ENCODE assay signal across 23 cellular contexts in the genomic region with DNA sequence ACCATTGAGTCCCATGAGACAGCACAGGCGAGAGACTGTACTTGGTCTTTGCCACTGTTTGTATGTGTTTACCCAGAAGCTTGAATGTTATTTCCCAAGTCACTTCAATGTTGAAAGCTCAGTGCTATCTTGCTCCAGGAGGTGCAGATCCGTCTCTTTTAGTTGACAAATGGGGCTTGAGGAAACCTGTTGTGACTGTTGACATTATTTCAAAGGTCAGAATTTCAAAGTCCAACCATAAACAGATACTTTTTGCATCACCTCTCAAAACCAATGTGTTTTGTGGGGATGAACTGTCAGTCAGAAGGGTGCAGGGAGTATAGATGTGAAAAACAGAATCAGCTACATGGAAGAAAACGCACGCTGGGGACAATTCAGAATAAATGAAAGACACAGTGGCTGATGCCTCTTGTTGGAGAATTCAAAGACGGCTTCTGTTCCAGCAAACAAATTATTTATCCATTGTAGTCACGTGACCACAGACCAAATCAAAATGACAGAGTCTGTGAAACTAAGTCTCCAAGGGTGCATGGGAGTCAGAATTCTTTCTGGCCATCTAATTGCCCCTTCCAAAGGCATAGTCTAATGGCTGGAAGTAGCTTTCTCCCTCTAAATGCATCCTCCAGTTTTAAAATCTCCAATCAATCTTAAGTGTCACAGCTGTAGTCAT.
DNase-seq lines count a peak whose midpoint lies in the region; ATAC-seq, FAIRE-seq and TF ChIP-seq lines count a peak whose summit lies in the region.
"Had no signal": no experiment of that assay in that cellular context is flagged by ENCODE, and none has a peak within 500 bp of the region (broad histone marks: within the 10 kb centered on the region; RNA-seq: fewer than 3 reads in every experiment).

No MANE protein-coding gene starts in this region.

- H3K18ac ChIP-seq in H1 (ENCODE audit: extremely low read depth, low read length): no peak overlapping the region

- TF ChIP-seq RAD21 in H1 (IDR thresholded peaks at IDR 0.05 in 1 of 2, conservative IDR thresholded peaks at IDR 0.05 in 1 of 2; ENCODE audit: low read depth in 2 of 2, low read length in 2 of 2): no peak

- intact Hi-C loops in gastrocnemius medialis (cut with DNase I; ENCODE audit: low total_unique reads): no loop called here

- H3K9me3 Mint-ChIP-seq in GM23338: peaks cover 11% of the 10 kb centered on the region
- H3K9me3 Mint-ChIP-seq: CD4-positive, alpha-beta T cell; CD8-positive, alpha-beta memory T cell had no signal

- H3K27me3 Mint-ChIP-seq in GM23338 (ENCODE audit: insufficient read depth, low read depth, poor library complexity): peaks cover 16% of the 10 kb centered on the region
- H3K27me3 Mint-ChIP-seq: CD4-positive, alpha-beta T cell had no signal

- H3K23me2 ChIP-seq in H1 (ENCODE audit: low read depth, low read length): no peaks in the 10 kb centered on the region

- POLR2A ChIA-PET in H1 (lab: Charles Lee; ENCODE audit: partially characterized antibody): no interaction called here

- no peak overlapping the region for H3K23ac ChIP-seq in H1 (ENCODE audit: insufficient read length)

- H2AFZ ChIP-seq in GM23338 (0 out of 2 replicates have a peak overlapping the region, but pooled peaks have one; percentile 12), H1 (ENCODE audit: low read length) (no peak overlapping the region)

- CTCF ChIA-PET in H1 (lab: Charles Lee; ENCODE audit: partially characterized antibody): interaction anchor here (0.5 to 1.8 kb wide), 3 partner anchors 27 to 175 kb away, joined by 4 to 5 read pairs (median 4); no protein-coding TSS in a partner anchor

- H3K27ac ChIP-seq in GM23338 (ENCODE audit: low read depth) (no peak overlapping the region), SK-N-MC (peak overlapping the region; percentile 97), H1 (ENCODE audit: low read depth, low read length) (no peak overlapping the region), gastrocnemius medialis (peak overlapping the region in 3 of 4 donors; percentile 62 to 84 (median 75))
- H3K27ac ChIP-seq: A549; BLaER1 treated with 17β-estradiol and CSF1 and Interleukin-3, amounts not matched to agents 10 nM and 100 nM had no signal

- H3K9ac ChIP-seq in SK-N-MC (ENCODE audit: insufficient read length) (no peak overlapping the region), H1 (replicated peaks in 1 of 4; ENCODE audit: extremely low read depth in 1 of 4, low read depth in 3 of 4, low read length in 3 of 4) (no peak overlapping the region)
- H3K9ac ChIP-seq: BLaER1 treated with 17β-estradiol and CSF1 and Interleukin-3, amounts not matched to agents 10 nM and 100 nM had no signal

- no peaks in the 10 kb centered on the region for H3K9me3 ChIP-seq in SK-N-MC (ENCODE audit: low read depth, low read length)
- H3K9me3 ChIP-seq in H1 (ENCODE audit: insufficient read depth in 2 of 2, low read depth in 1 of 2, low read length in 1 of 2): peaks cover 0 to 3% of the 10 kb centered on the region in 2 experiments; a peak in 1 of 4 replicates
- H3K9me3 ChIP-seq in gastrocnemius medialis: no peaks in the 10 kb centered on the region
- H3K9me3 ChIP-seq: A549, BE2C had no signal

- no peak overlapping the region for H3K4me3 Mint-ChIP-seq in GM23338
- H3K4me3 Mint-ChIP-seq: CD14-positive monocyte; CD4-positive, alpha-beta T cell; CD8-positive, alpha-beta memory T cell; HFFc6 had no signal

- H4K20me1 ChIP-seq in GM23338 (replicated peaks; ENCODE audit: insufficient read depth) (no peaks in the 10 kb centered on the region), H1 (replicated peaks in 1 of 2; ENCODE audit: control insufficient read depth in 1 of 2, insufficient read depth in 2 of 2, low read length in 2 of 2) (peaks cover 0 to 2% of the 10 kb centered on the region in 2 experiments)
- H4K20me1 ChIP-seq: BLaER1 treated with 17β-estradiol and CSF1 and Interleukin-3, amounts not matched to agents 10 nM and 100 nM had no signal

- H3K4me2 ChIP-seq in GM23338 (no peak overlapping the region), H1 (ENCODE audit: insufficient read depth in 1 of 2, low read depth in 2 of 2, low read length in 2 of 2) (no peak overlapping the region)
- H3K4me2 ChIP-seq: A549 had no signal

- no peak overlapping the region for H3K27ac Mint-ChIP-seq in GM23338
- H3K27ac Mint-ChIP-seq: CD14-positive monocyte; CD4-positive, alpha-beta T cell; CD8-positive, alpha-beta memory T cell; HFFc6 had no signal

- H2BK12ac ChIP-seq in H1 (ENCODE audit: low read depth, low read length): no peak overlapping the region

- peak overlapping the region; percentile 65 for H2BK15ac ChIP-seq in H1 (ENCODE audit: low read length)

- H3K9me2 ChIP-seq in GM23338 (ENCODE audit: insufficient read depth): 0 out of 2 replicates have a peak, but pooled peaks cover 6% of the 10 kb centered on the region

- 57% methylated on average over 6 of the region's 6 CpGs; no CpG with 5 or more reads in 1 of the 2 experiments for WGBS in H1 (ENCODE audit: extremely low coverage in 1 of 2, insufficient coverage in 1 of 2, insufficient read length in 1 of 2, insufficient replicate concordance in 2 of 2, low coverage in 1 of 2, low lambda C conversion rate in 2 of 2, missing lambda C conversion rate in 1 of 2), 2 experiments

- peaks cover 16% of the 10 kb centered on the region for H3K36me3 Mint-ChIP-seq in GM23338 (ENCODE audit: low read depth)
- H3K36me3 Mint-ChIP-seq: CD14-positive monocyte had no signal

- FAIRE-seq in H1 (lab: Jason Lieb, UNC) (no peak), D721Med (lab: Jason Lieb, UNC) (no peak)
- FAIRE-seq: A549, GM12892 had no signal

- no peak overlapping the region for H2BK120ac ChIP-seq in H1 (replicated peaks; ENCODE audit: low read depth, low read length)

- H3K79me2 ChIP-seq in GM23338 (replicated peaks; ENCODE audit: insufficient read depth) (no peaks in the 10 kb centered on the region), H1 (ENCODE audit: control insufficient read depth in 1 of 2, insufficient read depth in 2 of 2, low read length in 2 of 2) (no peaks in the 10 kb centered on the region)

- H3K4me1 Mint-ChIP-seq in GM23338: peaks cover 29% of the 10 kb centered on the region
- H3K4me1 Mint-ChIP-seq: CD8-positive, alpha-beta memory T cell had no signal

- H3K36me3 ChIP-seq in GM23338 (ENCODE audit: insufficient read depth) (no peaks in the 10 kb centered on the region), SK-N-MC (ENCODE audit: insufficient read depth, low read length) (no peaks in the 10 kb centered on the region), H1 (ENCODE audit: control insufficient read depth in 2 of 4, insufficient read depth in 4 of 4, low read length in 3 of 4) (no peaks in the 10 kb centered on the region), gastrocnemius medialis (peaks cover 0 to 6% of the 10 kb centered on the region in 2 donors)
- H3K36me3 ChIP-seq: BE2C; BLaER1 treated with 17β-estradiol and CSF1 and Interleukin-3, amounts not matched to agents 10 nM and 100 nM; HAP-1 had no signal

- no peaks in the 10 kb centered on the region for H3K79me1 ChIP-seq in H1 (ENCODE audit: low read depth, low read length)

- H3K4me3 ChIP-seq in GM23338: no peak overlapping the region
- no peak overlapping the region; the same call in 1 of the 2 replicates for H3K4me3 ChIP-seq in SK-N-MC
- no peak overlapping the region for H3K4me3 ChIP-seq in H1 (ENCODE audit: extremely low read depth in 1 of 4, insufficient read depth in 2 of 4, low read depth in 3 of 4, low read length in 4 of 4)
- no peak overlapping the region for H3K4me3 ChIP-seq in gastrocnemius medialis
- H3K4me3 ChIP-seq: A549; BLaER1 treated with 17β-estradiol and CSF1 and Interleukin-3, amounts not matched to agents 10 nM and 100 nM; HAP-1 had no signal

- H4K8ac ChIP-seq in H1 (ENCODE audit: extremely low read depth, insufficient read depth, low read length): no peak overlapping the region

- TF ChIP-seq CTCF in GM23338 (conservative IDR thresholded peaks at IDR 0.05; ENCODE audit: low read depth in 2 of 2) (no peak), H1 (IDR thresholded peaks at IDR 0.05; ENCODE audit: control extremely low read depth in 1 of 3, insufficient read depth in 1 of 3, low read depth in 1 of 3, low read length in 3 of 3) (no peak), gastrocnemius medialis (IDR thresholded peaks at IDR 0.05 in 4 of 5, conservative IDR thresholded peaks at IDR 0.05 in 1 of 5) (no peak), D721Med (IDR thresholded peaks at IDR 0.05; ENCODE audit: insufficient read depth, missing control alignments) (no peak)

- in situ Hi-C loops in gastrocnemius medialis (cut with MboI; ENCODE audit: low sequenced_read_pairs in 4 of 4): no loop called here

- H3K14ac ChIP-seq in H1 (ENCODE audit: insufficient read length): no peak overlapping the region

- no peak overlapping the region for H4K5ac ChIP-seq in H1 (ENCODE audit: insufficient read length, low read depth, low read length)

- H3K27me3 ChIP-seq in GM23338 (ENCODE audit: insufficient read depth): no peaks in the 10 kb centered on the region
- H3K27me3 ChIP-seq in H1 (replicated peaks in 1 of 4; ENCODE audit: control insufficient read depth in 3 of 4, extremely low read depth in 1 of 4, insufficient read depth in 3 of 4, low read length in 3 of 4): peaks cover 0 to 4% (median 0%) of the 10 kb centered on the region in 4 experiments; a peak in 2 of 7 replicates
- no peaks in the 10 kb centered on the region for H3K27me3 ChIP-seq in gastrocnemius medialis
- H3K27me3 ChIP-seq: BE2C; BLaER1 treated with 17β-estradiol and CSF1 and Interleukin-3, amounts not matched to agents 10 nM and 100 nM had no signal

- 0 out of 2 replicates have a peak overlapping the region, but pooled peaks have one; percentile 36 for H2BK20ac ChIP-seq in H1 (ENCODE audit: low read length)

- ATAC-seq in GM23338 (no peak), gastrocnemius medialis (no peak), GM18511 (IDR thresholded peaks at IDR 0.05; ENCODE audit: unreplicated experiment) (no peak)
- ATAC-seq: A549 had no signal

- no peak overlapping the region for H2AK5ac ChIP-seq in H1 (ENCODE audit: low read depth, low read length)

- DNase-seq in GM23338 (ENCODE audit: low spot score) (no peak), SK-N-MC (ENCODE audit: low read depth, low spot score) (no peak), H1 (ENCODE audit: low read depth in 1 of 2, low spot score in 2 of 2) (no peak), gastrocnemius medialis (no peak), D721Med (ENCODE audit: insufficient read length, low spot score) (no peak), SK-N-DZ (ENCODE audit: low spot score) (no peak), GM19238 (ENCODE audit: insufficient read length, low spot score) (no peak)
- DNase-seq: 8988T; ACHN; AML-193; BE2C; CD4-positive, alpha-beta T cell; CD8-positive, alpha-beta memory T cell; DMS53; DMS79 treated with DMSO at 0.1 percent for 48 hours; GF-D8; HFFc6 had no signal

- peaks cover 19% of the 10 kb centered on the region for H3K4me1 ChIP-seq in GM23338 (ENCODE audit: insufficient read depth)
- H3K4me1 ChIP-seq in H1 (replicated peaks in 1 of 4; ENCODE audit: control insufficient read depth in 3 of 4, insufficient read depth in 4 of 4, low read length in 3 of 4): peaks cover 0 to 8% (median 6%) of the 10 kb centered on the region in 4 experiments; a peak in 5 of 7 replicates
- H3K4me1 ChIP-seq in gastrocnemius medialis: peaks cover 9 to 18% of the 10 kb centered on the region in 2 donors
- H3K4me1 ChIP-seq: A549, BE2C, HAP-1 had no signal

- TF ChIP-seq POLR2A in H1 (IDR thresholded peaks at IDR 0.05; ENCODE audit: control extremely low read depth in 1 of 2, low read depth in 2 of 2, low read length in 2 of 2) (no peak), gastrocnemius medialis (IDR thresholded peaks at IDR 0.05) (no peak)

- no peaks in the 10 kb centered on the region for H3F3A ChIP-seq in GM23338 (replicated peaks; ENCODE audit: low read depth)

- TF ChIP-seq EP300 in H1 (IDR thresholded peaks at IDR 0.05; ENCODE audit: borderline replicate concordance in 1 of 2, low read depth in 2 of 2, low read length in 2 of 2): no peak

- no peak overlapping the region for H4K91ac ChIP-seq in H1 (replicated peaks; ENCODE audit: insufficient read length, low read length)

- H3K4ac ChIP-seq in H1 (replicated peaks; ENCODE audit: insufficient read length, low read depth, low read length): no peak overlapping the region

- H3K56ac ChIP-seq in H1 (replicated peaks; ENCODE audit: insufficient read length, low read depth, low read length): no peak overlapping the region

- H2BK5ac ChIP-seq in H1 (ENCODE audit: low read depth, low read length): no peak overlapping the region

Comparison
In these comparisons a context has a peak if more than half of its experiments do, and no peak if none do; other contexts are left out.
1. H3K27ac ChIP-seq: peak in SK-N-MC (single experiment) and gastrocnemius medialis (3 of 4); none in GM23338 (single experiment) and H1 (single experiment).